ENCODE assay signal across 17 cellular contexts in genomic region chr18:77110400-77110799, GRCh38. TPM values are rescaled to one million over a fixed set of nuclear protein-coding genes. Genes with fewer than 3 reads are reported as not detected.
A peak's percentile ranks its signal among the peaks of the same experiment; 100 is the strongest.
DNase-seq lines count a peak whose midpoint lies in the region; ATAC-seq and TF ChIP-seq lines count a peak whose summit lies in the region.
"Had no signal": no experiment of that assay in that cellular context is flagged by ENCODE, and none has a peak within 500 bp of the region (broad histone marks: within the 10 kb centered on the region; RNA-seq: fewer than 3 reads in every experiment).

No MANE protein-coding gene starts in this region.

- H3K4me1 Mint-ChIP-seq in dendritic cell treated with granulocyte-macrophage colony-stimulating factor and Interleukin-4, amounts not matched to agents 40 ng/mL and 50 ng/mL, for 4 days (ENCODE audit: low read depth), result peaks cover 96% of the 10 kb centered on the region

- H3K27me3 Mint-ChIP-seq in dendritic cell treated with granulocyte-macrophage colony-stimulating factor and Interleukin-4, amounts not matched to agents 40 ng/mL and 50 ng/mL, for 4 days, result no peaks in the 10 kb centered on the region
- H3K27me3 Mint-ChIP-seq: activated CD4-positive, alpha-beta T cell treated with anti-CD3 and anti-CD28 coated beads for 36 hours; stimulated activated naive B cell treated with anti-CD40 and anti-IgM and Interleukin-4, amounts not matched to agents 10 μg/mL and 1 μg/mL and 100 μg/mL, for 72 hours had no signal

- TF ChIP-seq CTCF in HL-60 (IDR thresholded peaks at IDR 0.05; ENCODE audit: insufficient read depth, low read length) (no peak), psoas muscle (IDR thresholded peaks at IDR 0.05) (no peak), body of pancreas (IDR thresholded peaks at IDR 0.05) (no peak)

- DNase-seq in activated T-cell treated with anti-CD3 and anti-CD28 coated beads, Interleukin-2, amount 50 U/mL, for 48 hours, result peak; percentile 11 to 17
- DNase-seq in activated T-cell treated with anti-CD3 and anti-CD28 coated beads for 4 hours, result no peak
- no peak for DNase-seq in HL-60 (ENCODE audit: low read depth in 1 of 2, low spot score in 1 of 2)
- DNase-seq in psoas muscle, result peak in 1 of 2 donors; percentile 38
- DNase-seq in body of pancreas, result no peak
- DNase-seq in NCI-H2196 treated with DMSO at 0.1 percent for 48 hours (lab: John Stamatoyannopoulos, UW; ENCODE audit: unreplicated experiment), result no peak
- no peak for DNase-seq in inferior parietal cortex (ENCODE audit: extremely low spot score)
- DNase-seq: activated CD4-positive, alpha-beta T cell treated with anti-CD3 and anti-CD28 coated beads for 36 hours; activated gamma-delta T cell; DMS79; foreskin melanocyte; GM23248; MV-4-11; stimulated activated naive B cell treated with anti-CD40 and anti-IgM and Interleukin-4, amounts not matched to agents 10 μg/mL and 1 μg/mL and 100 μg/mL, for 72 hours; upper lobe of left lung had no signal

- H3K36me3 ChIP-seq in psoas muscle (ENCODE audit: insufficient read depth in 1 of 2, low read depth in 1 of 2) (no peaks in the 10 kb centered on the region), body of pancreas (replicated peaks in 1 of 2; ENCODE audit: insufficient read depth in 1 of 2, low read depth in 2 of 2) (no peaks in the 10 kb centered on the region)
- H3K36me3 ChIP-seq: upper lobe of left lung had no signal

- H3K9me3 ChIP-seq in psoas muscle (no peaks in the 10 kb centered on the region), body of pancreas (no peaks in the 10 kb centered on the region)
- H3K9me3 ChIP-seq: upper lobe of left lung had no signal

- intact Hi-C loops in dendritic cell treated with granulocyte-macrophage colony-stimulating factor and Interleukin-4, amounts not matched to agents 40 ng/mL and 50 ng/mL, for 4 days (cut with micrococcal nuclease), result loop anchor here (10.0 kb wide), 1 partner anchor 616 kb away; the partner anchor contains the start of gene ZNF516
- intact Hi-C loops in psoas muscle (cut with DNase I), result no loop called here
- intact Hi-C loops in body of pancreas (cut with DNase I), result no loop called here

- H3K27ac ChIP-seq in HL-60 (replicated peaks) (peak overlapping the region; percentile 73), psoas muscle (peak overlapping the region; percentile 99), body of pancreas (no peak overlapping the region)
- H3K27ac ChIP-seq: GM23248 had no signal

- H3K4me3 Mint-ChIP-seq in dendritic cell treated with granulocyte-macrophage colony-stimulating factor and Interleukin-4, amounts not matched to agents 40 ng/mL and 50 ng/mL, for 4 days, result no peak overlapping the region
- H3K4me3 Mint-ChIP-seq: activated CD4-positive, alpha-beta T cell treated with anti-CD3 and anti-CD28 coated beads for 36 hours; stimulated activated naive B cell treated with anti-CD40 and anti-IgM and Interleukin-4, amounts not matched to agents 10 μg/mL and 1 μg/mL and 100 μg/mL, for 72 hours; T-helper 2 cell treated with Interferon-gamma antibody and Interleukin-4, amounts not matched to agents 5 μg/mL and 100 μg/mL, for 36 hours had no signal

- no peaks in the 10 kb centered on the region for H3K9me3 Mint-ChIP-seq in dendritic cell treated with granulocyte-macrophage colony-stimulating factor and Interleukin-4, amounts not matched to agents 40 ng/mL and 50 ng/mL, for 4 days

- ATAC-seq in psoas muscle (no peak), body of pancreas (no peak)
- ATAC-seq: activated CD4-positive, alpha-beta T cell treated with anti-CD3 and anti-CD28 coated beads for 36 hours; stimulated activated naive B cell treated with anti-CD40 and anti-IgM and Interleukin-4, amounts not matched to agents 10 μg/mL and 1 μg/mL and 100 μg/mL, for 72 hours had no signal

- H3K27me3 ChIP-seq in HL-60 (ENCODE audit: insufficient read depth, poor library complexity, severe bottlenecking), result no peaks in the 10 kb centered on the region
- H3K27me3 ChIP-seq in psoas muscle (ENCODE audit: insufficient read depth in 3 of 3, low read length in 2 of 3), result no peaks in the 10 kb centered on the region
- H3K27me3 ChIP-seq in body of pancreas, result no peaks in the 10 kb centered on the region
- H3K27me3 ChIP-seq: upper lobe of left lung had no signal

- peaks cover 72% of the 10 kb centered on the region for H3K36me3 Mint-ChIP-seq in dendritic cell treated with granulocyte-macrophage colony-stimulating factor and Interleukin-4, amounts not matched to agents 40 ng/mL and 50 ng/mL, for 4 days (ENCODE audit: low read depth)

- 63 to 73% (median 69%) methylated on average over 3 of the region's 3 CpGs for WGBS in psoas muscle, 3 donors
- WGBS in body of pancreas, 2 donors, result 78 to 80% methylated on average over 3 of the region's 3 CpGs

- TF ChIP-seq POLR2A in body of pancreas (IDR thresholded peaks at IDR 0.05), result no peak

- H3K4me3 ChIP-seq in HL-60 (replicated peaks; ENCODE audit: insufficient read depth, low read length) (no peak overlapping the region), psoas muscle (no peak overlapping the region), body of pancreas (no peak overlapping the region)
- H3K4me3 ChIP-seq: GM23248, upper lobe of left lung had no signal

- H3K4me1 ChIP-seq in psoas muscle, result peaks cover 74% of the 10 kb centered on the region
- peaks cover 40% of the 10 kb centered on the region for H3K4me1 ChIP-seq in body of pancreas

- peak overlapping the region; percentile 95 for H3K27ac Mint-ChIP-seq in dendritic cell treated with granulocyte-macrophage colony-stimulating factor and Interleukin-4, amounts not matched to agents 40 ng/mL and 50 ng/mL, for 4 days
- H3K27ac Mint-ChIP-seq: activated CD4-positive, alpha-beta T cell treated with anti-CD3 and anti-CD28 coated beads for 36 hours; stimulated activated naive B cell treated with anti-CD40 and anti-IgM and Interleukin-4, amounts not matched to agents 10 μg/mL and 1 μg/mL and 100 μg/mL, for 72 hours had no signal

RNA-seq across cellular contexts. Expression of gene MBP, which starts 22.2 kb away (rescaled TPM):
- total RNA-seq in psoas muscle (10 to 100 TPM; 51.6 to 88.2 (median 78.6) TPM), body of pancreas (10 to 100 TPM; 17.4 to 24.4 TPM)
- polyA plus RNA-seq in psoas muscle, result 10 to 100 TPM; 16.4 to 43.9 (median 40.8) TPM

Comparison
In these comparisons a context has a peak if more than half of its experiments do, and no peak if none do; other contexts are left out.
1. DNase-seq: peak in activated T-cell treated with anti-CD3 and anti-CD28 coated beads, Interleukin-2, amount 50 U/mL, for 48 hours (2 of 2); none in activated T-cell treated with anti-CD3 and anti-CD28 coated beads for 4 hours (single experiment), HL-60 (0 of 2), body of pancreas (0 of 4), NCI-H2196 treated with DMSO at 0.1 percent for 48 hours (single experiment) and inferior parietal cortex (single experiment).
2. H3K27ac ChIP-seq: peak in HL-60 (single experiment) and psoas muscle (single experiment); none in body of pancreas (0 of 4).